ENCODE assay signal across 1 cellular context in the genomic region with DNA sequence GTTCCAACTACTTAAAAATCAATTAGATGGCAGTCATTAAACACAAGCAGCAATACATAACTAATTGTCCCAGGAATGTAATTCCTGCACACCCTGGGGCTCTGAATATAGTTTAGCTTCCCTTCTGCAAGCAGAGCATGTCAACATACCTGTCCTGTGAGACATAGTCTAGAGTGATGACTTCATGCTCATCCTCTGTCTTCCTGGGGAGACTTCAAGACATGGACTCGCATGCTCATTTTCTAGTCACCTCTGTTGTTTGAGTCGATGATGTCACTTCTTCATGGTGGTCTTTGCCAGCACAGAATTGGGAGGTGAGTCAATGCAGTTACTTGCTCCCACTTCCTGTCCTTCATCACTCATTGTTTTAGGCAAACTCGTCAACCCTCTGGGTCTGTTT.
A peak's percentile ranks its signal among the peaks of the same experiment; 100 is the strongest.
TF ChIP-seq lines count a peak whose summit lies in the region.

No MANE protein-coding gene starts in this region.

TF ChIP-seq in HEK293, 187 proteins besides CTCF, POLR2A, EP300 and RAD21 (continued from another document):
- TF ChIP-seq HIC1 (tag by site-specific recombination; IDR thresholded peaks at IDR 0.05) (peak; percentile 54; the same call in 1 of the 2 replicates), ZNF629 (tag by site-specific recombination; IDR thresholded peaks at IDR 0.05) (peak; percentile 87), OSR2 (tag by site-specific recombination; IDR thresholded peaks at IDR 0.05) (peak; percentile 48; the same call in 1 of the 2 replicates), GLIS1 (tag by site-specific recombination; IDR thresholded peaks at IDR 0.05) (peak; percentile 82), ZNF366 (tag by site-specific recombination; conservative IDR thresholded peaks at IDR 0.05) (peak; percentile 82), ZNF558 (tag by site-specific recombination; IDR thresholded peaks at IDR 0.05) (peak; percentile 91), ZNF221 (tag by site-specific recombination; IDR thresholded peaks at IDR 0.05; ENCODE audit: borderline replicate concordance) (no peak), ZNF302 (tag by site-specific recombination; IDR thresholded peaks at IDR 0.05; ENCODE audit: low read depth) (no peak), ZNF394 (tag by site-specific recombination; IDR thresholded peaks at IDR 0.05; ENCODE audit: borderline replicate concordance) (0 out of 2 replicates have a peak, but pooled peaks have one; percentile 19)
- TF ChIP-seq, protein P1, sequence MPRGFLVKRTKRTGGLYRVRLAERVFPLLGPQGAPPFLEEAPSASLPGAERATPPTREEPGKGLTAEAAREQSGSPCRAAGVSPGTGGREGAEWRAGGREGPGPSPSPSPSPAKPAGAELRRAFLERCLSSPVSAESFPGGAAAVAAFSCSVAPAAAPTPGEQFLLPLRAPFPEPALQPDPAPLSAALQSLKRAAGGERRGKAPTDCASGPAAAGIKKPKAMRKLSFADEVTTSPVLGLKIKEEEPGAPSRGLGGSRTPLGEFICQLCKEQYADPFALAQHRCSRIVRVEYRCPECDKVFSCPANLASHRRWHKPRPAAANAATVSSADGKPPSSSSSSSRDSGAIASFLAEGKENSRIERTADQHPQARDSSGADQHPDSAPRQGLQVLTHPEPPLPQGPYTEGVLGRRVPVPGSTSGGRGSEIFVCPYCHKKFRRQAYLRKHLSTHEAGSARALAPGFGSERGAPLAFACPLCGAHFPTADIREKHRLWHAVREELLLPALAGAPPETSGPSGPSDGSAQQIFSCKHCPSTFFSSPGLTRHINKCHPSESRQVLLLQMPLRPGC (tag by site-specific recombination; IDR thresholded peaks at IDR 0.05), result 0 out of 2 replicates have a peak, but pooled peaks have one; percentile 46
